1 cellular context compared by ENCODE assay signal in the genomic region with DNA sequence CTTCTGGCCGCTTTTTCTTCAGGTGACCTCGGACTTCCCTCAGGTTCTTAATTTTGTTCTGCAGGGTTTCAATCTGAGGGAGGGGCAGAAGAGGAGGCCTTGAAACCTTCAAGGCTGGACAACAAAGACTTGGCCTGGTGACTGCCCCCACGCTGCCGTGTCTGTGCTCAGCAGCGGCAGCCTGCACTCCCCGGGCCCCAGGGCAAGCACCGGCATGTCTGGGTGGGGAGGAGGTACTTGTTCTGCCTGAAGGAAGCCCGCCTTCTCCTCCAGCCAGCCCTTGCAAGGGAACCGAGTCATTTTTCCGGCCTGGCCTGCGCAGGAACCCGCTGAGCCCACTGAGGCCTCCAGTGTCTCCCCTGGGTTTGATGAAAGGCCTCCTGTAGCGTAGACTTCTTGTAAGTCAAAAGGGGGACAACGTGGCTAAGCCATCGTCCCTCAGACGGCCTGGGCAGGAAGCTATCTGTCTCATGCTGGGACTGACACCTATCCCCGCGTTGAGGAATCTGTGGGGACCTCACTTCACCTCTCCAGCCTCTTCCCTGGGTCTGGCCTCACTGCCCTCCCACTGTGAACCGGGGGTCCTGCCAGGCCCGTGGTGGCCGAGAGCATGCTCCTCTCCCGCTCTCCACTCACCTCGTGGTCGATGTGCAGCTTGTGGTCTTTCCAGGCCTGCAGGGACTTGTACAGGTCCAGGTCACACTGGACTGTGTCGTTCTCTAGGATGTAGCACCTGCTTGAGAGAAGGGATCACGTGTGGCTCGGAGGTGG.
TF ChIP-seq lines count a peak whose summit lies in the region.

No MANE protein-coding gene starts in this region.

TF ChIP-seq in H1, 55 proteins besides CTCF, POLR2A, EP300 and RAD21:
- TF ChIP-seq BRCA1 (IDR thresholded peaks at IDR 0.05; ENCODE audit: low read depth, low read length) (no peak), SUZ12 (IDR thresholded peaks at IDR 0.05; ENCODE audit: low read length) (no peak), GTF2F1 (IDR thresholded peaks at IDR 0.05; ENCODE audit: borderline replicate concordance, low read depth, low read length) (no peak)
